ENCODE assay signal across 1 cellular context in the genomic region with DNA sequence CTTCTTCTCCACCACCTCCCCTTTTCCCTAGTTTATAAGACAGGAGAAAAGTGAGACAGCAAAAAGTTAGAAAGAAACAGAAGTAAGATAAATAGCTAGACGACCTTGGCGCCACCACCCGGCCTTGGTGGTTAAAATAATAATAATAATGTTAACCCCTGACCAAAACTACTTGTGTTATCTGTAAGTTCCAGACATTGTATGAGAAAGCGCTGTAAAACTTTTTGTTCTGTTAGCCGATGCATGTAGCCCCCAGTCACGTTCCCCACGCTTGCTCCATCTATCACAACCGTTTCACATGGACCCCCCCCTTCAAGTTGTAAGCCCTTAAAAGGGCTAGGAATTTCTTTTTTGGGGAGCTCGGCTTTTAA.
TF ChIP-seq lines count a peak whose summit lies in the region.

No MANE protein-coding gene starts in this region.

TF ChIP-seq in K562, 482 proteins besides CTCF, POLR2A, EP300 and RAD21 (continued from another document and continues in another):
- TF ChIP-seq PBX2 (CRISPR knock-in tag; IDR thresholded peaks at IDR 0.05; ENCODE audit: low read depth), result no peak
- TF ChIP-seq PBX2 (tag; conservative IDR thresholded peaks at IDR 0.05; ENCODE audit: low read depth), result peak; percentile 74
- TF ChIP-seq HNRNPH1 (optimal IDR thresholded peaks at IDR 0.05; ENCODE audit: low read depth, low read length), result no peak
- 0 out of 2 replicates have a peak, but pooled peaks have one; percentile 47 for TF ChIP-seq FOXM1 (IDR thresholded peaks at IDR 0.05; ENCODE audit: low read depth)
- no peak for TF ChIP-seq FOXM1 (CRISPR knock-in tag; IDR thresholded peaks at IDR 0.05; ENCODE audit: low read depth)
- peak; percentile 17; the same call in 1 of the 2 replicates for TF ChIP-seq ATF7 (IDR thresholded peaks at IDR 0.05)
- TF ChIP-seq ZNF561 (CRISPR knock-in tag; conservative IDR thresholded peaks at IDR 0.05), result no peak
- no peak for TF ChIP-seq PTBP1 (IDR thresholded peaks at IDR 0.05; ENCODE audit: low read depth, low read length)
- peak; percentile 35; the same call in 1 of the 2 replicates for TF ChIP-seq JUND (IDR thresholded peaks at IDR 0.05; ENCODE audit: borderline replicate concordance, low read depth, low read length)
- no peak for TF ChIP-seq JUND (tag; IDR thresholded peaks at IDR 0.05; ENCODE audit: borderline replicate concordance, low read depth, low read length)
- TF ChIP-seq BRD4 (IDR thresholded peaks at IDR 0.05), result no peak
- no peak for TF ChIP-seq RBM17 (IDR thresholded peaks at IDR 0.05; ENCODE audit: borderline replicate concordance, low read depth, low read length)
- TF ChIP-seq, protein P1, sequence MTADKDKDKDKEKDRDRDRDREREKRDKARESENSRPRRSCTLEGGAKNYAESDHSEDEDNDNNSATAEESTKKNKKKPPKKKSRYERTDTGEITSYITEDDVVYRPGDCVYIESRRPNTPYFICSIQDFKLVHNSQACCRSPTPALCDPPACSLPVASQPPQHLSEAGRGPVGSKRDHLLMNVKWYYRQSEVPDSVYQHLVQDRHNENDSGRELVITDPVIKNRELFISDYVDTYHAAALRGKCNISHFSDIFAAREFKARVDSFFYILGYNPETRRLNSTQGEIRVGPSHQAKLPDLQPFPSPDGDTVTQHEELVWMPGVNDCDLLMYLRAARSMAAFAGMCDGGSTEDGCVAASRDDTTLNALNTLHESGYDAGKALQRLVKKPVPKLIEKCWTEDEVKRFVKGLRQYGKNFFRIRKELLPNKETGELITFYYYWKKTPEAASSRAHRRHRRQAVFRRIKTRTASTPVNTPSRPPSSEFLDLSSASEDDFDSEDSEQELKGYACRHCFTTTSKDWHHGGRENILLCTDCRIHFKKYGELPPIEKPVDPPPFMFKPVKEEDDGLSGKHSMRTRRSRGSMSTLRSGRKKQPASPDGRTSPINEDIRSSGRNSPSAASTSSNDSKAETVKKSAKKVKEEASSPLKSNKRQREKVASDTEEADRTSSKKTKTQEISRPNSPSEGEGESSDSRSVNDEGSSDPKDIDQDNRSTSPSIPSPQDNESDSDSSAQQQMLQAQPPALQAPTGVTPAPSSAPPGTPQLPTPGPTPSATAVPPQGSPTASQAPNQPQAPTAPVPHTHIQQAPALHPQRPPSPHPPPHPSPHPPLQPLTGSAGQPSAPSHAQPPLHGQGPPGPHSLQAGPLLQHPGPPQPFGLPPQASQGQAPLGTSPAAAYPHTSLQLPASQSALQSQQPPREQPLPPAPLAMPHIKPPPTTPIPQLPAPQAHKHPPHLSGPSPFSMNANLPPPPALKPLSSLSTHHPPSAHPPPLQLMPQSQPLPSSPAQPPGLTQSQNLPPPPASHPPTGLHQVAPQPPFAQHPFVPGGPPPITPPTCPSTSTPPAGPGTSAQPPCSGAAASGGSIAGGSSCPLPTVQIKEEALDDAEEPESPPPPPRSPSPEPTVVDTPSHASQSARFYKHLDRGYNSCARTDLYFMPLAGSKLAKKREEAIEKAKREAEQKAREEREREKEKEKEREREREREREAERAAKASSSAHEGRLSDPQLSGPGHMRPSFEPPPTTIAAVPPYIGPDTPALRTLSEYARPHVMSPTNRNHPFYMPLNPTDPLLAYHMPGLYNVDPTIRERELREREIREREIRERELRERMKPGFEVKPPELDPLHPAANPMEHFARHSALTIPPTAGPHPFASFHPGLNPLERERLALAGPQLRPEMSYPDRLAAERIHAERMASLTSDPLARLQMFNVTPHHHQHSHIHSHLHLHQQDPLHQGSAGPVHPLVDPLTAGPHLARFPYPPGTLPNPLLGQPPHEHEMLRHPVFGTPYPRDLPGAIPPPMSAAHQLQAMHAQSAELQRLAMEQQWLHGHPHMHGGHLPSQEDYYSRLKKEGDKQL (CRISPR knock-in tag; IDR thresholded peaks at IDR 0.05; ENCODE audit: borderline replicate concordance), result no peak
- no peak for TF ChIP-seq TAF15 (IDR thresholded peaks at IDR 0.05; ENCODE audit: low read depth, low read length)
- TF ChIP-seq TOE1 (IDR thresholded peaks at IDR 0.05; ENCODE audit: borderline replicate concordance), result 0 out of 2 replicates have a peak, but pooled peaks have one; percentile 12
- TF ChIP-seq TOE1 (CRISPR knock-in tag; IDR thresholded peaks at IDR 0.05; ENCODE audit: borderline replicate concordance, low read depth), result no peak
- no peak for TF ChIP-seq ZNF76 (CRISPR knock-in tag; IDR thresholded peaks at IDR 0.05; ENCODE audit: borderline replicate concordance)
- TF ChIP-seq KDM2B (CRISPR knock-in tag; IDR thresholded peaks at IDR 0.05), result no peak
- TF ChIP-seq FOSL1 (tag; conservative IDR thresholded peaks at IDR 0.05), result peak; percentile 49
- no peak for TF ChIP-seq ZNF12 (CRISPR knock-in tag; IDR thresholded peaks at IDR 0.05)
- TF ChIP-seq ELK3 (CRISPR knock-in tag; IDR thresholded peaks at IDR 0.05), result no peak
- 0 out of 4 replicates have a peak, but pooled peaks of 1 of the 2 experiments have one; percentile 40 for TF ChIP-seq ARNT (IDR thresholded peaks at IDR 0.05)
- TF ChIP-seq ZNF609 (CRISPR knock-in tag; IDR thresholded peaks at IDR 0.05; ENCODE audit: borderline replicate concordance), result no peak
- no peak for TF ChIP-seq HMG20A (CRISPR knock-in tag; conservative IDR thresholded peaks at IDR 0.05)
- TF ChIP-seq GTF2F1 (IDR thresholded peaks at IDR 0.05; ENCODE audit: low read depth, low read length), result no peak
- no peak for TF ChIP-seq SIN3A (IDR thresholded peaks at IDR 0.05; ENCODE audit: borderline replicate concordance in 2 of 2, control insufficient read depth in 1 of 2, low read depth in 2 of 2, low read length in 2 of 2)
- no peak for TF ChIP-seq ID3 (CRISPR knock-in tag; IDR thresholded peaks at IDR 0.05)
- TF ChIP-seq ID3 (tag; IDR thresholded peaks at IDR 0.05), result no peak
- TF ChIP-seq ZFP1 (CRISPR knock-in tag; IDR thresholded peaks at IDR 0.05), result no peak
- no peak for TF ChIP-seq CUX1 (CRISPR knock-in tag; IDR thresholded peaks at IDR 0.05)
- TF ChIP-seq, protein P2, sequence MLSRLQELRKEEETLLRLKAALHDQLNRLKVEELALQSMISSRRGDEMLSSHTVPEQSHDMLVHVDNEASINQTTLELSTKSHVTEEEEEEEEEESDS (CRISPR knock-in tag; IDR thresholded peaks at IDR 0.05), result no peak
- no peak for TF ChIP-seq ELF4 (CRISPR knock-in tag; IDR thresholded peaks at IDR 0.05)
